In genomic region chr20:662289-663192, GRCh38 we compare ENCODE assay signal across 2 cellular contexts.
TF ChIP-seq lines count a peak whose summit lies in the region.

No MANE protein-coding gene starts in this region.

TF ChIP-seq in GM23338, 12 proteins besides CTCF, POLR2A, EP300 and RAD21:
- TF ChIP-seq POLR2AphosphoS5 (IDR thresholded peaks at IDR 0.05; ENCODE audit: low read depth), result no peak
- TF ChIP-seq EZH2 (IDR thresholded peaks at IDR 0.05; ENCODE audit: low read depth, unreplicated experiment), result peak; percentile 54
TF ChIP-seq in GM23338: peak in this region for 1.

TF ChIP-seq in HEK293T, 16 proteins besides CTCF, POLR2A, EP300 and RAD21:
- no peak for TF ChIP-seq ELF4 (IDR thresholded peaks at IDR 0.05)
- no peak for TF ChIP-seq ZNF384 (IDR thresholded peaks at IDR 0.05)
- TF ChIP-seq BHLHE40 (IDR thresholded peaks at IDR 0.05; ENCODE audit: borderline replicate concordance), result no peak
- TF ChIP-seq TARDBP (IDR thresholded peaks at IDR 0.05), result no peak
- no peak for TF ChIP-seq LEF1 (IDR thresholded peaks at IDR 0.05; ENCODE audit: borderline replicate concordance)
